ENCODE assay signal across 21 cellular contexts in the genomic region with DNA sequence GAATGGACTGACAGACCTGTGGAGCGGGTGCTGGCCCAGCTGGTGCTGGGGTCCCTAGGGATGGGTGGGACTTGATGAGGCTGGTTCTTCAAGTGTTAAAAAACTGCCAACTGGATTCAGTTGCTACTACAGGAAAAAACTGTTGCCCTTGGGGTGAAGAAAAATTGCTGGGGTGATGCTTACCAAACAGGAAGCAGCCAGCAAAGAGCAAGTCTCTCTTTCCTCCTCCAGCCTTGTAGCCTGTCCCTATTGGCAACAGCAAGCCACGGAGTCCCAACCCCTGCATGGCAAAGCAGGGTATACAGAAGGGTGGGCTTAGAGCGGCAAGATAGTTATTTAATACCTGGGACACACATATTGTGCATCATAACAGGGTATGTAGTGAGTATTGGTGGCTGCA.
DNase-seq lines count a peak whose midpoint lies in the region; ATAC-seq and TF ChIP-seq lines count a peak whose summit lies in the region.
"Had no signal": no experiment of that assay in that cellular context is flagged by ENCODE, and none has a peak within 500 bp of the region (broad histone marks: within the 10 kb centered on the region; RNA-seq: fewer than 3 reads in every experiment).

No MANE protein-coding gene starts in this region.

- no peaks in the 10 kb centered on the region for H3K36me3 ChIP-seq in CD8-positive, alpha-beta T cell (ENCODE audit: insufficient read depth, low read length)
- H3K36me3 ChIP-seq in neutrophil (no peaks in the 10 kb centered on the region), neuronal stem cell (replicated peaks in 1 of 2; ENCODE audit: control insufficient read depth in 2 of 2, insufficient read depth in 2 of 2, low read length in 2 of 2) (no peaks in the 10 kb centered on the region)
- H3K36me3 ChIP-seq: MG63, SJCRH30 had no signal

- ATAC-seq in activated naive CD4-positive, alpha-beta T cell treated with anti-CD3 and anti-CD28 coated beads, Interleukin-2, amount 50 U/mL, for 72 hours: no peak
- no peak for ATAC-seq in CD8-positive, alpha-beta T cell
- ATAC-seq: K562, Right ventricle myocardium inferior, SK-N-SH treated with all-trans-retinoic acid at 6 μM for 48 hours had no signal

- intact Hi-C loops in activated naive CD4-positive, alpha-beta T cell treated with anti-CD3 and anti-CD28 coated beads for 36 hours (cut with micrococcal nuclease): no loop called here
- intact Hi-C loops in CD8-positive, alpha-beta T cell (cut with DNase I, micrococcal nuclease): no loop called here

- H2BK15ac ChIP-seq in neuronal stem cell (ENCODE audit: low read length): no peak overlapping the region

- no CpG with 5 or more reads among the region's 3 CpGs for WGBS in neuronal stem cell (ENCODE audit: extremely low coverage in 2 of 2, insufficient read length in 2 of 2, insufficient replicate concordance in 1 of 2), 2 donors

- H2AFZ ChIP-seq in neuronal stem cell (ENCODE audit: low read length): no peak overlapping the region
- H2AFZ ChIP-seq: PC-9 had no signal

- no peaks in the 10 kb centered on the region for H3K27me3 ChIP-seq in CD8-positive, alpha-beta T cell (ENCODE audit: insufficient read depth, low read length)
- H3K27me3 ChIP-seq in neutrophil: no peaks in the 10 kb centered on the region
- H3K27me3 ChIP-seq in neuronal stem cell (ENCODE audit: control insufficient read depth in 3 of 3, insufficient read depth in 3 of 3, low read depth in 1 of 3, low read length in 3 of 3): no peaks in the 10 kb centered on the region
- H3K27me3 ChIP-seq: SJCRH30 had no signal

- peaks cover 10% of the 10 kb centered on the region for H3K4me1 ChIP-seq in CD8-positive, alpha-beta T cell (ENCODE audit: insufficient read depth, low read length)
- peaks cover 56 to 67% of the 10 kb centered on the region in 2 experiments for H3K4me1 ChIP-seq in neutrophil (ENCODE audit: control insufficient read depth in 1 of 2, insufficient read depth in 1 of 2, low read depth in 1 of 2, low read length in 1 of 2)
- H3K4me1 ChIP-seq in neuronal stem cell (ENCODE audit: control insufficient read depth in 2 of 2, insufficient read depth in 1 of 2, low read depth in 1 of 2, low read length in 2 of 2): no peaks in the 10 kb centered on the region
- H3K4me1 ChIP-seq: SJCRH30 had no signal

- peaks cover 8% of the 10 kb centered on the region for H3K4me1 Mint-ChIP-seq in activated naive CD4-positive, alpha-beta T cell treated with anti-CD3 and anti-CD28 coated beads for 36 hours (ENCODE audit: low read depth)
- H3K4me1 Mint-ChIP-seq in CD8-positive, alpha-beta T cell (ENCODE audit: low read depth): peaks cover 8% of the 10 kb centered on the region

- H3K4me3 Mint-ChIP-seq in activated naive CD4-positive, alpha-beta T cell treated with anti-CD3 and anti-CD28 coated beads for 36 hours: no peak overlapping the region
- no peak overlapping the region for H3K4me3 Mint-ChIP-seq in CD8-positive, alpha-beta T cell

- no peak for TF ChIP-seq CTCF in CD8-positive, alpha-beta T cell (IDR thresholded peaks at IDR 0.05)
- TF ChIP-seq CTCF in neutrophil (IDR thresholded peaks at IDR 0.05): no peak

- CTCF ChIA-PET in activated naive CD4-positive, alpha-beta T cell treated with anti-CD3 and anti-CD28 coated beads for 36 hours (lab: Charles Lee): interaction anchor here (1.1 kb wide), 1 partner anchor 31 kb away, joined by 3 read pairs; no protein-coding TSS in a partner anchor
- CTCF ChIA-PET in CD8-positive, alpha-beta T cell (lab: Charles Lee): interaction anchor here (1.2 kb wide), 1 partner anchor 33 kb away, joined by 3 read pairs; no protein-coding TSS in a partner anchor

- H3K23ac ChIP-seq in neuronal stem cell (ENCODE audit: low read depth, low read length, poor library complexity): no peak overlapping the region

- no peak overlapping the region for H4K91ac ChIP-seq in neuronal stem cell (ENCODE audit: low read depth, low read length, poor library complexity)

- no peak overlapping the region for H4K8ac ChIP-seq in neuronal stem cell (ENCODE audit: low read depth, low read length)

- H3K9me3 Mint-ChIP-seq in activated naive CD4-positive, alpha-beta T cell treated with anti-CD3 and anti-CD28 coated beads for 36 hours: no peaks in the 10 kb centered on the region
- peaks cover 0 to 4% of the 10 kb centered on the region in 2 donors for H3K9me3 Mint-ChIP-seq in activated naive CD4-positive, alpha-beta T cell treated with anti-CD3 and anti-CD28 coated beads, Interleukin-2, amount 50 U/mL, for 72 hours
- no peaks in the 10 kb centered on the region for H3K9me3 Mint-ChIP-seq in CD8-positive, alpha-beta T cell

- peaks cover 4% of the 10 kb centered on the region for H3K27me3 Mint-ChIP-seq in activated naive CD4-positive, alpha-beta T cell treated with anti-CD3 and anti-CD28 coated beads for 36 hours (ENCODE audit: low read depth)
- H3K27me3 Mint-ChIP-seq in CD8-positive, alpha-beta T cell (ENCODE audit: low read depth): no peaks in the 10 kb centered on the region

- H3K18ac ChIP-seq in neuronal stem cell (ENCODE audit: low read length): no peak overlapping the region

- no peak overlapping the region for H3K14ac ChIP-seq in neuronal stem cell (ENCODE audit: low read length)

- H3K27ac ChIP-seq in CD8-positive, alpha-beta T cell (ENCODE audit: low read depth, low read length): no peak overlapping the region
- H3K27ac ChIP-seq in neutrophil (peak overlapping the region; percentile 73), neuronal stem cell (replicated peaks; ENCODE audit: low read length) (no peak overlapping the region)
- H3K27ac ChIP-seq: PC-9, SJCRH30 had no signal

- H3K9me3 ChIP-seq in CD8-positive, alpha-beta T cell (ENCODE audit: low read length): no peaks in the 10 kb centered on the region
- H3K9me3 ChIP-seq in neutrophil: no peaks in the 10 kb centered on the region
- H3K9me3 ChIP-seq in neuronal stem cell (replicated peaks in 1 of 2; ENCODE audit: control insufficient read depth in 2 of 2, insufficient read depth in 1 of 2, low read depth in 1 of 2, low read length in 2 of 2): no peaks in the 10 kb centered on the region
- H3K9me3 ChIP-seq: MG63, SJCRH30 had no signal

- H2BK12ac ChIP-seq in neuronal stem cell (ENCODE audit: low read length): no peak overlapping the region

- DNase-seq in activated naive CD4-positive, alpha-beta T cell treated with anti-CD3 and anti-CD28 coated beads for 36 hours: no peak
- no peak for DNase-seq in activated naive CD4-positive, alpha-beta T cell treated with anti-CD3 and anti-CD28 coated beads, Interleukin-2, amount 50 U/mL, for 72 hours (ENCODE audit: low spot score in 2 of 2)
- DNase-seq in CD8-positive, alpha-beta T cell: no peak
- DNase-seq in UCSD-AML1 (lab: John Stamatoyannopoulos, UW; ENCODE audit: unreplicated experiment): peak; percentile 10
- no peak for DNase-seq in HT-29 (ENCODE audit: low spot score)
- no peak for DNase-seq in neuronal stem cell (ENCODE audit: low spot score)
- no peak for DNase-seq in C1 segment of cervical spinal cord (lab: John Stamatoyannopoulos, UW)
- DNase-seq: DMS53; MG63; NCI-H1105 treated with DMSO at 0.1 percent for 48 hours; NCI-H146; NCI-H2029 treated with DMSO at 0.1 percent for 48 hours; NCI-H345; NCI-H510A treated with DMSO at 0.1 percent for 48 hours; NK-92 treated with Interleukin-12 subunit alpha and Interleukin-12 subunit beta, amount 100 ng/mL, for 24 hours; PC-9; SJCRH30 had no signal

- H2BK5ac ChIP-seq in neuronal stem cell (ENCODE audit: low read length): no peak overlapping the region

- H3K4me2 ChIP-seq in neuronal stem cell (ENCODE audit: insufficient read depth, low read length, poor library complexity, severe bottlenecking): no peak overlapping the region
- H3K4me2 ChIP-seq: PC-9 had no signal

- no peak overlapping the region for H3K4me3 ChIP-seq in CD8-positive, alpha-beta T cell (ENCODE audit: low read depth, low read length)
- no peak overlapping the region for H3K4me3 ChIP-seq in neutrophil (ENCODE audit: low read depth in 1 of 2, low read length in 1 of 2)
- no peak overlapping the region for H3K4me3 ChIP-seq in neuronal stem cell (ENCODE audit: low read length in 2 of 2)
- H3K4me3 ChIP-seq: K562, MG63, PC-9, SJCRH30 had no signal

- H3K36me3 Mint-ChIP-seq in activated naive CD4-positive, alpha-beta T cell treated with anti-CD3 and anti-CD28 coated beads for 36 hours (ENCODE audit: low read depth): no peaks in the 10 kb centered on the region
- H3K36me3 Mint-ChIP-seq in activated naive CD4-positive, alpha-beta T cell treated with anti-CD3 and anti-CD28 coated beads, Interleukin-2, amount 50 U/mL, for 72 hours: no peaks in the 10 kb centered on the region
- H3K36me3 Mint-ChIP-seq in CD8-positive, alpha-beta T cell: no peaks in the 10 kb centered on the region

- no peak overlapping the region for H2AK5ac ChIP-seq in neuronal stem cell (ENCODE audit: low read depth, low read length)

- no peak overlapping the region for H3K4ac ChIP-seq in neuronal stem cell (ENCODE audit: low read length)

- no peak overlapping the region for H2BK120ac ChIP-seq in neuronal stem cell (ENCODE audit: low read depth, low read length)

- H3K27ac Mint-ChIP-seq in activated naive CD4-positive, alpha-beta T cell treated with anti-CD3 and anti-CD28 coated beads for 36 hours: peak overlapping the region; percentile 68
- H3K27ac Mint-ChIP-seq in activated naive CD4-positive, alpha-beta T cell treated with anti-CD3 and anti-CD28 coated beads, Interleukin-2, amount 50 U/mL, for 72 hours: peak overlapping the region in 1 of 2 donors; percentile 68
- peak overlapping the region; percentile 6 for H3K27ac Mint-ChIP-seq in CD8-positive, alpha-beta T cell

- H3K9ac ChIP-seq in neuronal stem cell (ENCODE audit: low read depth, low read length, poor library complexity): no peak overlapping the region

- H3K79me1 ChIP-seq in neuronal stem cell (ENCODE audit: low read depth, low read length): no peaks in the 10 kb centered on the region

- POLR2A ChIA-PET in CD8-positive, alpha-beta T cell (lab: Charles Lee): interaction anchor here (0.6 to 1.1 kb wide), 2 partner anchors 60 to 97 kb away, joined by 4 to 6 read pairs; partner anchors contain the start of gene ATP8A1
